Comparison of ENCODE assay signal across 19 cellular contexts in genomic region chr3:43185656-43186375, GRCh38.
DNase-seq lines count a peak whose midpoint lies in the region; ATAC-seq and TF ChIP-seq lines count a peak whose summit lies in the region.
"Had no signal": no experiment of that assay in that cellular context is flagged by ENCODE, and none has a peak within 500 bp of the region (broad histone marks: within the 10 kb centered on the region; RNA-seq: fewer than 3 reads in every experiment).

No MANE protein-coding gene starts in this region.

- CTCF ChIA-PET in AG04449 (lab: Yijun Ruan, JAX), result interaction anchor here (1.0 to 1.7 kb wide), 3 partner anchors 11 to 317 kb away, joined by 3 to 5 read pairs (median 3); no protein-coding TSS in a partner anchor

- no peak for TF ChIP-seq CTCF in AG04449 (IDR thresholded peaks at IDR 0.05; ENCODE audit: insufficient read depth, low read length, missing control alignments)
- no peak for TF ChIP-seq CTCF in HFFc6 (IDR thresholded peaks at IDR 0.05)
- TF ChIP-seq CTCF in astrocyte of the spinal cord (IDR thresholded peaks at IDR 0.05; ENCODE audit: low read depth, low read length), result no peak
- no peak for TF ChIP-seq CTCF in fibroblast of the aortic adventitia (IDR thresholded peaks at IDR 0.05; ENCODE audit: insufficient read depth, low read length)

- peak overlapping the region; percentile 75 for H3K27ac Mint-ChIP-seq in HFFc6
- H3K27ac Mint-ChIP-seq: activated CD4-positive, alpha-beta T cell treated with anti-CD3 and anti-CD28 coated beads for 36 hours; stimulated activated naive CD8-positive, alpha-beta T cell treated with anti-CD3 and anti-CD28 coated beads, Interleukin-15, Interleukin-2, amounts not matched to agents 100 ng/mL and 50 ng/mL, for 24 hours had no signal

- DNase-seq in AG04449 (ENCODE audit: low read depth, low spot score) (peak; percentile 70), HFFc6 (peak; percentile 90), astrocyte of the spinal cord (ENCODE audit: low read depth, low spot score) (peak; percentile 38), fibroblast of the aortic adventitia (ENCODE audit: low read depth) (peak; percentile 51), NCI-H510A (lab: John Stamatoyannopoulos, UW) (no peak)
- no peak for DNase-seq in activated CD4-positive, alpha-beta T cell treated with anti-CD3 and anti-CD28 coated beads, Interleukin-2, amount 50 U/mL, for 48 hours
- DNase-seq: activated CD4-positive, alpha-beta T cell treated with anti-CD3 and anti-CD28 coated beads for 36 hours; activated effector memory CD4-positive, alpha-beta T cell treated with Interleukin-2 at 50 U/mL for 16 hours; cerebellar nuclear complex; left ventricle myocardium superior; NCI-H146; occipital lobe; Peyer's patch; right cardiac atrium had no signal

- H3K4me1 Mint-ChIP-seq in HFFc6 (ENCODE audit: low read depth), result peaks cover 78% of the 10 kb centered on the region

- H3K27me3 Mint-ChIP-seq in HFFc6 (ENCODE audit: insufficient read depth), result peaks cover 6% of the 10 kb centered on the region
- H3K27me3 Mint-ChIP-seq: activated CD4-positive, alpha-beta T cell treated with anti-CD3 and anti-CD28 coated beads for 36 hours; stimulated activated naive CD8-positive, alpha-beta T cell treated with anti-CD3 and anti-CD28 coated beads, Interleukin-15, Interleukin-2, amounts not matched to agents 100 ng/mL and 50 ng/mL, for 24 hours had no signal

- no peak overlapping the region for H3K4me3 Mint-ChIP-seq in HFFc6
- H3K4me3 Mint-ChIP-seq: activated CD4-positive, alpha-beta T cell treated with anti-CD3 and anti-CD28 coated beads for 36 hours; stimulated activated naive CD8-positive, alpha-beta T cell treated with anti-CD3 and anti-CD28 coated beads, Interleukin-15, Interleukin-2, amounts not matched to agents 100 ng/mL and 50 ng/mL, for 24 hours had no signal

- H3K36me3 Mint-ChIP-seq in HFFc6 (ENCODE audit: low read depth), result peaks cover 32% of the 10 kb centered on the region

- in situ Hi-C loops in astrocyte of the spinal cord (cut with HindIII; ENCODE audit: low sequenced_read_pairs), result no loop called here

- ATAC-seq in HG03520 (IDR thresholded peaks at IDR 0.05; ENCODE audit: unreplicated experiment) (no peak), HG03175 (IDR thresholded peaks at IDR 0.05; ENCODE audit: unreplicated experiment) (no peak)
- ATAC-seq: activated CD4-positive, alpha-beta T cell treated with anti-CD3 and anti-CD28 coated beads for 36 hours; left ventricle myocardium superior; right cardiac atrium; SK-N-SH treated with all-trans-retinoic acid at 6 μM for 48 hours had no signal

- peaks cover 14% of the 10 kb centered on the region for H3K9me3 Mint-ChIP-seq in HFFc6

- POLR2A ChIA-PET in AG04449 (lab: Yijun Ruan, JAX), result no interaction called here

- no peak overlapping the region for H3K4me3 ChIP-seq in AG04449 (ENCODE audit: low read depth, low read length)
- no peak overlapping the region for H3K4me3 ChIP-seq in astrocyte of the spinal cord (ENCODE audit: low read depth, low read length)
- H3K4me3 ChIP-seq in fibroblast of the aortic adventitia (ENCODE audit: low read depth, low read length), result no peak overlapping the region
- H3K4me3 ChIP-seq: adrenal gland, Peyer's patch had no signal

Comparison
In these comparisons a context has a peak if more than half of its experiments do, and no peak if none do; other contexts are left out.
1. DNase-seq: peak in AG04449 (single experiment), HFFc6 (single experiment), astrocyte of the spinal cord (single experiment) and fibroblast of the aortic adventitia (single experiment); none in activated CD4-positive, alpha-beta T cell treated with anti-CD3 and anti-CD28 coated beads, Interleukin-2, amount 50 U/mL, for 48 hours (0 of 2) and NCI-H510A (single experiment).